8 cellular contexts compared by ENCODE assay signal in the genomic region with DNA sequence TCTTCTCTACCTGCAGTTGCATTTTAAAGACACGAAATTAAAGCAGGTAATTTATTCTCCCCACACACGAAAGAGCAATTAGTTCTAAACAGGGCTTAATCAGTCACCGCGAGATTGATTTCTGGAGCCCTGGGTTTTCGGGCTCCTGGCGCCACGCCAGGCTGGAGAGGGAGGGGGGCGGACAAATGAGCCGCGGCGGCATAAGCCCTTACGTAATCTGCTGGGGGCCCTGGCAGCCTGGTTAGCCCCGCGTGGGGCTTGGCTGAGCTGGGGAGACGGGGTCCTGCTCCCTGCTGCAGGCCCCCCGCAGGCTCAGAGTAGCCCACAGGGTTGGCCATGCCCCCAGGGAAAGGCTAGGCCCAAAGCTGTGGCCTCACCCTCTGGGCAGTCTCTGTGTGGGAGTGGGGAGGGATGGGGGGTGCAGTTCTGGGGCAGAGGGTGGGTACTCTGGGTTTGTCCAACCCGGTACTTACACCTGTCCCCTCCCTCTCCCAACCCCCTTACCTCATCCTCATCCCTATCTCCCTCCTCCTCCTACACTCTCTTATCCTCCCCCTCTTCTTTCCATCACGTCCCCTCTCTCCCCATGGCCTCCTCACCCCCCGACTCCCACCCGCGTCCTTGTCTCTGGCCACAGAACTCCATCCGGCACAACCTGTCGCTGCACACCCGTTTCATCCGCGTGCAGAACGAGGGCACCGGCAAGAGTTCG. TPM values are rescaled to one million over a fixed set of nuclear protein-coding genes. Genes with fewer than 3 reads are reported as not detected.
DNase-seq lines count a peak whose midpoint lies in the region; ATAC-seq and TF ChIP-seq lines count a peak whose summit lies in the region.

No MANE protein-coding gene starts in this region.

- H3K23ac ChIP-seq in H9 (ENCODE audit: insufficient read length, low read depth, low read length), result no peak overlapping the region

- H3K4me3 ChIP-seq in breast epithelium (peak overlapping the region; percentile 51 to 93 (median 65)), lung (peak overlapping the region; percentile 53)

- no peaks in the 10 kb centered on the region; a peak in 2 of 5 replicates for H3K9me3 Mint-ChIP-seq in H9
- no peaks in the 10 kb centered on the region for H3K9me3 Mint-ChIP-seq in type B pancreatic cell

- DNase-seq in H9, result no peak
- peak; percentile 52 for DNase-seq in NCI-H446 treated with DMSO at 0.1 percent for 48 hours (lab: John Stamatoyannopoulos, UW)
- DNase-seq in breast epithelium (ENCODE audit: low spot score in 2 of 2), result peak in 1 of 2 donors; percentile 54
- DNase-seq in lung (ENCODE audit: low spot score), result no peak
- no peak for DNase-seq in type B pancreatic cell (ENCODE audit: extremely low spot score, unreplicated experiment)
- DNase-seq in HT-29 (ENCODE audit: low spot score), result no peak

- no peak overlapping the region for H4K5ac ChIP-seq in H9 (ENCODE audit: insufficient read length, low read depth, low read length)

- H2BK120ac ChIP-seq in H9 (ENCODE audit: low read depth, low read length, poor library complexity, severe bottlenecking), result no peak overlapping the region

- intact Hi-C loops in breast epithelium (cut with DNase I; ENCODE audit: low total_unique reads), result no loop called here

- H3K36me3 ChIP-seq in breast epithelium (no peaks in the 10 kb centered on the region), lung (ENCODE audit: control insufficient read depth in 2 of 2, insufficient read depth in 2 of 2, low read length in 2 of 2) (peaks cover 0 to 4% of the 10 kb centered on the region in 2 donors)

- H2AFZ ChIP-seq in H9 (ENCODE audit: low read length), result no peak overlapping the region

- no peak for TF ChIP-seq CTCF in H9 (conservative IDR thresholded peaks at IDR 0.05)
- TF ChIP-seq CTCF in breast epithelium (IDR thresholded peaks at IDR 0.05), result no peak
- no peak for TF ChIP-seq CTCF in lung (IDR thresholded peaks at IDR 0.05; ENCODE audit: control extremely low read depth, extremely low read depth)
- no peak for TF ChIP-seq CTCF in type B pancreatic cell (conservative IDR thresholded peaks at IDR 0.05)

- H3K27ac Mint-ChIP-seq in H9 (no peak overlapping the region), type B pancreatic cell (peak overlapping the region; percentile 81)

- 100% methylated on average over 1 of the region's 29 CpGs for WGBS in H9 (ENCODE audit: extremely low coverage, insufficient read length, low lambda C conversion rate)
- 12 to 14% methylated on average over 29 of the region's 29 CpGs for WGBS in lung, 2 donors

- H3K4me2 ChIP-seq in H9 (ENCODE audit: insufficient read depth, insufficient read length, low read length), result peak overlapping the region; percentile 55

- H3K9ac ChIP-seq in H9 (ENCODE audit: extremely low read depth, insufficient read length, low read length), result no peak overlapping the region

- H3K4me1 ChIP-seq in H9 (ENCODE audit: insufficient read depth, low read length) (peaks cover 9% of the 10 kb centered on the region; the same call in 1 of the 2 replicates), breast epithelium (peaks cover 3 to 5% of the 10 kb centered on the region in 2 donors), lung (ENCODE audit: control insufficient read depth in 2 of 2, insufficient read depth in 2 of 2, low read length in 2 of 2) (peaks cover 0 to 7% of the 10 kb centered on the region in 2 donors)

- peaks cover 59% of the 10 kb centered on the region for H3K27me3 Mint-ChIP-seq in H9 (ENCODE audit: low read depth)
- peaks cover 47% of the 10 kb centered on the region for H3K27me3 Mint-ChIP-seq in type B pancreatic cell

- H3K79me1 ChIP-seq in H9 (ENCODE audit: insufficient read depth, low read depth, low read length, poor library complexity, severe bottlenecking), result no peaks in the 10 kb centered on the region

- H3K9me3 ChIP-seq in H9 (ENCODE audit: control insufficient read depth, low read depth, low read length), result no peaks in the 10 kb centered on the region
- H3K9me3 ChIP-seq in breast epithelium, result no peaks in the 10 kb centered on the region
- no peaks in the 10 kb centered on the region for H3K9me3 ChIP-seq in lung (ENCODE audit: control insufficient read depth in 2 of 2, insufficient read depth in 1 of 2, low read length in 1 of 2)

- H2BK15ac ChIP-seq in H9 (ENCODE audit: low read depth, low read length), result no peak overlapping the region

- H3K79me2 ChIP-seq in H9 (ENCODE audit: insufficient read depth, low read length), result no peaks in the 10 kb centered on the region

- H3K4ac ChIP-seq in H9 (ENCODE audit: low read depth, low read length), result no peak overlapping the region

- H3K4me3 Mint-ChIP-seq in H9, result peak overlapping the region; percentile 67 to 86
- peak overlapping the region; percentile 82 for H3K4me3 Mint-ChIP-seq in type B pancreatic cell

- H3K36me3 Mint-ChIP-seq in H9 (ENCODE audit: insufficient read depth in 1 of 3, low read depth in 3 of 3) (no peaks in the 10 kb centered on the region; a peak in 1 of 7 replicates), type B pancreatic cell (peaks cover 10% of the 10 kb centered on the region)

- H2BK20ac ChIP-seq in H9 (ENCODE audit: low read depth, low read length, poor library complexity, severe bottlenecking), result no peak overlapping the region

- no peak overlapping the region for H4K91ac ChIP-seq in H9 (ENCODE audit: insufficient read length, low read depth, low read length)

- H3K56ac ChIP-seq in H9 (ENCODE audit: insufficient read length, low read depth, low read length), result no peak overlapping the region

- H3K27ac ChIP-seq in H9 (ENCODE audit: insufficient read length, low read depth, low read length) (no peak overlapping the region), breast epithelium (peak overlapping the region; percentile 94 to 98), lung (ENCODE audit: low read depth in 1 of 2, low read length in 1 of 2) (peak overlapping the region in 1 of 2 donors; percentile 85)

- H3K4me1 Mint-ChIP-seq in H9 (peaks cover 30 to 51% of the 10 kb centered on the region in 2 experiments), type B pancreatic cell (ENCODE audit: unreplicated experiment) (peaks cover 52% of the 10 kb centered on the region)

- peaks cover 22% of the 10 kb centered on the region for H3K23me2 ChIP-seq in H9 (ENCODE audit: insufficient read length, low read depth, low read length, poor library complexity, severe bottlenecking)

- H3K18ac ChIP-seq in H9 (ENCODE audit: insufficient read length, low read depth, low read length), result no peak overlapping the region

- no peak for ATAC-seq in lung (ENCODE audit: insufficient read depth, low FRiP score)
- ATAC-seq in HG03039 (IDR thresholded peaks at IDR 0.05; ENCODE audit: unreplicated experiment), result no peak
- ATAC-seq in HG03045 (IDR thresholded peaks at IDR 0.05; ENCODE audit: unreplicated experiment), result no peak

- H4K20me1 ChIP-seq in H9 (ENCODE audit: control insufficient read depth, insufficient read depth, insufficient read length), result no peaks in the 10 kb centered on the region

- no peak overlapping the region for H4K8ac ChIP-seq in H9 (replicated peaks; ENCODE audit: insufficient read length, low read depth, low read length)

- TF ChIP-seq POLR2A in breast epithelium (IDR thresholded peaks at IDR 0.05), result no peak

- peaks cover 11% of the 10 kb centered on the region; the same call in 1 of the 2 replicates for H3K27me3 ChIP-seq in H9 (ENCODE audit: insufficient read depth, low read length)
- no peaks in the 10 kb centered on the region for H3K27me3 ChIP-seq in breast epithelium
- no peaks in the 10 kb centered on the region for H3K27me3 ChIP-seq in lung (ENCODE audit: control insufficient read depth, insufficient read depth)

- no peak overlapping the region for H2BK5ac ChIP-seq in H9 (ENCODE audit: insufficient read length, low read length)

- peak overlapping the region; percentile 79 for H3K14ac ChIP-seq in H9 (ENCODE audit: insufficient read depth, low read length)

- H2AK5ac ChIP-seq in H9 (ENCODE audit: insufficient read length, low read length), result no peak overlapping the region

- no peak overlapping the region for H2BK12ac ChIP-seq in H9 (ENCODE audit: insufficient read length, low read depth, low read length)

- no peak overlapping the region for H3T11ph ChIP-seq in H9 (ENCODE audit: low read length)

RNA-seq across cellular contexts. Expression of a gene that starts 19.9 kb away (rescaled TPM):
- total RNA-seq in H9 (2021) (0.83 and 0.99 TPM in 2 replicates), breast epithelium (1 to 10 TPM in 1 of 3 donors, under 1 TPM in 1, not detected in 1; 0.98 to 1.3 TPM), lung (1 to 10 TPM; 1.4 to 2.9 TPM), type B pancreatic cell (ENCODE audit: low replicate concordance) (9.9 and 21.1 TPM in 2 replicates)
- under 1 TPM; 0.22 to 0.31 TPM for polyA plus RNA-seq in lung
- 1.5 and 1.9 TPM in 2 replicates for total RNA-seq in HT-29 (2014; rRNA removed; shearing (Covaris generic))
